8 cellular contexts compared by ENCODE assay signal in genomic region chr12:44000309-44000952, GRCh38.
DNase-seq lines count a peak whose midpoint lies in the region; TF ChIP-seq lines count a peak whose summit lies in the region.

No MANE protein-coding gene starts in this region.

- H3K4me3 Mint-ChIP-seq in nephron progenitor cell, result no peak overlapping the region

- peak; percentile 54 for TF ChIP-seq CTCF in nephron progenitor cell (IDR thresholded peaks at IDR 0.05)

- no peak overlapping the region for H3K27ac Mint-ChIP-seq in nephron progenitor cell

- H3K27me3 Mint-ChIP-seq in nephron progenitor cell (ENCODE audit: low read depth, poor library complexity), result peaks cover 4% of the 10 kb centered on the region

- no peaks in the 10 kb centered on the region for H3K9me3 Mint-ChIP-seq in nephron progenitor cell

- no peaks in the 10 kb centered on the region for H3K36me3 Mint-ChIP-seq in nephron progenitor cell (ENCODE audit: low read depth)

- H3K4me1 Mint-ChIP-seq in nephron progenitor cell, result peaks cover 5% of the 10 kb centered on the region

- DNase-seq in A172 (ENCODE audit: low spot score) (peak; percentile 25), GM03348 (ENCODE audit: low spot score) (peak; percentile 71), H4 (ENCODE audit: low spot score) (peak; percentile 46), HuH-7 (ENCODE audit: low spot score) (peak; percentile 51), RPMI8226 (peak; percentile 79), nephron progenitor cell (peak; percentile 29), NCI-H2029 (lab: John Stamatoyannopoulos, UW) (no peak)
- DNase-seq in effector CD4-positive, alpha-beta T cell, result peak; percentile 2
